Comparison of ENCODE assay signal across 31 cellular contexts in genomic region chr2:176891105-176891504, GRCh38.
"Had no signal": no experiment of that assay in that cellular context is flagged by ENCODE, and none has a peak within 500 bp of the region (broad histone marks: within the 10 kb centered on the region; RNA-seq: fewer than 3 reads in every experiment).

No MANE protein-coding gene starts in this region.

- H3K27me3 Mint-ChIP-seq: activated naive CD4-positive, alpha-beta T cell treated with anti-CD3 and anti-CD28 coated beads, Interleukin-2, amount 50 U/mL, for 24 hours; activated T-cell treated with anti-CD3 and anti-CD28 coated beads, Interleukin-2, amount 50 U/mL, for 24 hours; central memory CD8-positive, alpha-beta T cell had no signal

- H3K9me3 Mint-ChIP-seq: activated CD4-positive, alpha-beta T cell treated with anti-CD3 and anti-CD28 coated beads, Interleukin-2, amount 10 ng/mL, durations not matched to agents 24 days and 14 days; activated naive CD4-positive, alpha-beta T cell treated with anti-CD3 and anti-CD28 coated beads, Interleukin-2, amount 50 U/mL, for 24 hours; activated T-cell treated with anti-CD3 and anti-CD28 coated beads, Interleukin-2, amount 50 U/mL, for 24 hours; activated T-helper 2 cell treated with anti-CD3 and anti-CD28 coated beads, Interferon-gamma antibody, Interleukin-2, Interleukin-4, amounts not matched to agents 10 μg/mL and 5 μg/mL and 100 μg/mL, durations not matched to agents 14 hours and 24 hours and 36 hours; central memory CD8-positive, alpha-beta T cell; T-helper 1 cell treated with Interleukin-12 subunit alpha and Interleukin-12 subunit beta and Interleukin-4 antibody, amounts not matched to agents 30 μg/mL and 1 μg/mL, for 36 hours; T-helper 2 cell treated with Interferon-gamma antibody and Interleukin-4, amounts not matched to agents 5 μg/mL and 100 μg/mL, for 36 hours had no signal

- H3K9me3 ChIP-seq: ascending aorta, Peyer's patch, SJSA1, SK-N-SH had no signal

- DNase-seq: activated CD4-positive, alpha-beta T cell treated with anti-CD3 and anti-CD28 coated beads, Interleukin-2, amount 10 ng/mL, durations not matched to agents 24 days and 14 days; activated CD4-positive, alpha-beta T cell treated with anti-CD3 and anti-CD28 coated beads, Interleukin-2, amount 50 U/mL, for 48 hours; activated CD8-positive, alpha-beta T cell treated with anti-CD3 and anti-CD28 coated beads, Interleukin-2, amount 10 ng/mL, durations not matched to agents 7 days and 5 days; activated gamma-delta T cell; activated naive CD4-positive, alpha-beta T cell treated with Interleukin-2 at 50 U/mL for 16 hours; activated naive CD8-positive, alpha-beta T cell treated with anti-CD3 and anti-CD28 coated beads, Interleukin-2, amount 10 ng/mL, durations not matched to agents 7 days and 5 days; activated T-cell treated with anti-CD3 and anti-CD28 coated beads, Interleukin-2, amount 50 U/mL, for 24 hours; amygdala; Karpas-422; KBM-7; NCI-H1105; NCI-H1417 treated with DMSO at 0.1 percent for 48 hours; NCI-H1694 treated with DMSO at 0.1 percent for 48 hours; NCI-H345; NCI-H524 treated with DMSO at 0.1 percent for 48 hours; NCI-H82; NK-92 treated with Interleukin-12 subunit alpha and Interleukin-12 subunit beta, amount 100 ng/mL, for 24 hours; PC-3; Peyer's patch; RPMI8226; SHP77 treated with DMSO at 0.1 percent for 48 hours; SK-N-SH had no signal

- H3K36me3 ChIP-seq: ascending aorta, cardiac muscle cell, Peyer's patch, SJSA1 had no signal

- H3K4me2 ChIP-seq: SK-N-SH had no signal

- H3K27me3 ChIP-seq: ascending aorta, Peyer's patch had no signal

- H3K4me3 Mint-ChIP-seq: activated CD4-positive, alpha-beta T cell treated with anti-CD3 and anti-CD28 coated beads, Interleukin-2, amount 10 ng/mL, durations not matched to agents 24 days and 14 days; activated CD8-positive, alpha-beta T cell treated with anti-CD3 and anti-CD28 coated beads, Interleukin-2, amount 10 ng/mL, durations not matched to agents 7 days and 5 days; activated naive CD4-positive, alpha-beta T cell treated with anti-CD3 and anti-CD28 coated beads, Interleukin-2, amount 50 U/mL, for 24 hours; activated naive CD8-positive, alpha-beta T cell treated with anti-CD3 and anti-CD28 coated beads, Interleukin-2, amount 10 ng/mL, durations not matched to agents 7 days and 5 days; activated T-cell treated with anti-CD3 and anti-CD28 coated beads, Interleukin-2, amount 50 U/mL, for 24 hours; central memory CD8-positive, alpha-beta T cell; T-helper 1 cell treated with Interleukin-12 subunit alpha and Interleukin-12 subunit beta and Interleukin-4 antibody, amounts not matched to agents 30 μg/mL and 1 μg/mL, for 36 hours; T-helper 2 cell treated with Interferon-gamma antibody and Interleukin-4, amounts not matched to agents 5 μg/mL and 100 μg/mL, for 36 hours had no signal

- H3K27ac Mint-ChIP-seq: activated CD4-positive, alpha-beta T cell treated with anti-CD3 and anti-CD28 coated beads, Interleukin-2, amount 10 ng/mL, durations not matched to agents 24 days and 14 days; activated CD8-positive, alpha-beta T cell treated with anti-CD3 and anti-CD28 coated beads, Interleukin-2, amount 10 ng/mL, durations not matched to agents 7 days and 5 days; activated naive CD4-positive, alpha-beta T cell treated with anti-CD3 and anti-CD28 coated beads, Interleukin-2, amount 50 U/mL, for 24 hours; activated naive CD8-positive, alpha-beta T cell treated with anti-CD3 and anti-CD28 coated beads, Interleukin-2, amount 10 ng/mL, durations not matched to agents 7 days and 5 days; activated T-cell treated with anti-CD3 and anti-CD28 coated beads, Interleukin-2, amount 50 U/mL, for 24 hours; activated T-helper 2 cell treated with anti-CD3 and anti-CD28 coated beads, Interferon-gamma antibody, Interleukin-2, Interleukin-4, amounts not matched to agents 10 μg/mL and 5 μg/mL and 100 μg/mL, durations not matched to agents 14 hours and 24 hours and 36 hours; T-helper 1 cell treated with Interleukin-12 subunit alpha and Interleukin-12 subunit beta and Interleukin-4 antibody, amounts not matched to agents 30 μg/mL and 1 μg/mL, for 36 hours; T-helper 2 cell treated with Interferon-gamma antibody and Interleukin-4, amounts not matched to agents 5 μg/mL and 100 μg/mL, for 36 hours had no signal

- H3K4me1 Mint-ChIP-seq: activated CD4-positive, alpha-beta T cell treated with anti-CD3 and anti-CD28 coated beads, Interleukin-2, amount 10 ng/mL, durations not matched to agents 24 days and 14 days; activated naive CD4-positive, alpha-beta T cell treated with anti-CD3 and anti-CD28 coated beads, Interleukin-2, amount 50 U/mL, for 24 hours had no signal

- H3K9ac ChIP-seq: SK-N-SH had no signal

- H3K27ac ChIP-seq: ascending aorta, cardiac muscle cell, Peyer's patch, SJSA1 had no signal

- H3K4me1 ChIP-seq: ascending aorta, Peyer's patch, SJSA1 had no signal

- FAIRE-seq: TTC549 had no signal

- ATAC-seq: activated CD8-positive, alpha-beta T cell treated with anti-CD3 and anti-CD28 coated beads, Interleukin-2, amount 10 ng/mL, durations not matched to agents 7 days and 5 days; PC-3 had no signal

- H3K4me3 ChIP-seq: ascending aorta, cardiac muscle cell, Peyer's patch, SJSA1 had no signal

- H3K36me3 Mint-ChIP-seq: activated naive CD4-positive, alpha-beta T cell treated with anti-CD3 and anti-CD28 coated beads, Interleukin-2, amount 50 U/mL, for 24 hours; activated naive CD8-positive, alpha-beta T cell treated with anti-CD3 and anti-CD28 coated beads, Interleukin-2, amount 10 ng/mL, durations not matched to agents 7 days and 5 days had no signal
